In genomic region chr2:26359886-26360473, GRCh38 we compare ENCODE assay signal across 1 cellular context.
TF ChIP-seq lines count a peak whose summit lies in the region.

No MANE protein-coding gene starts in this region.

TF ChIP-seq in K562, 482 proteins besides CTCF, POLR2A, EP300 and RAD21 (continues in another document):
- TF ChIP-seq ARID3B (CRISPR knock-in tag; IDR thresholded peaks at IDR 0.05; ENCODE audit: borderline replicate concordance) = no peak
- TF ChIP-seq CAMTA2 (CRISPR knock-in tag; conservative IDR thresholded peaks at IDR 0.05) = no peak
- TF ChIP-seq REST (CRISPR knock-in tag; IDR thresholded peaks at IDR 0.05; ENCODE audit: low read depth) = no peak
- no peak for TF ChIP-seq TSC22D4 (tag; IDR thresholded peaks at IDR 0.05)
- peak; percentile 69 for TF ChIP-seq TCF3 (CRISPR knock-in tag; IDR thresholded peaks at IDR 0.05)
- no peak for TF ChIP-seq ATF7 (IDR thresholded peaks at IDR 0.05)
- peak; percentile 60 for TF ChIP-seq ARID1B (IDR thresholded peaks at IDR 0.05)
- no peak for TF ChIP-seq ZZZ3 (IDR thresholded peaks at IDR 0.05)
- no peak for TF ChIP-seq ZNF253 (CRISPR knock-in tag; conservative IDR thresholded peaks at IDR 0.05)
- TF ChIP-seq ETV5 (CRISPR knock-in tag; IDR thresholded peaks at IDR 0.05; ENCODE audit: low read depth) = no peak
- no peak for TF ChIP-seq CBX5 (IDR thresholded peaks at IDR 0.05; ENCODE audit: borderline replicate concordance, low read depth)
- no peak for TF ChIP-seq ZNF263 (CRISPR knock-in tag; IDR thresholded peaks at IDR 0.05; ENCODE audit: borderline replicate concordance)
- no peak for TF ChIP-seq NKRF (IDR thresholded peaks at IDR 0.05; ENCODE audit: borderline replicate concordance)
- TF ChIP-seq DEAF1 (CRISPR knock-in tag; IDR thresholded peaks at IDR 0.05) = no peak
- TF ChIP-seq GATAD2A (IDR thresholded peaks at IDR 0.05) = no peak
- no peak for TF ChIP-seq MYBL2 (IDR thresholded peaks at IDR 0.05; ENCODE audit: low read depth)
- TF ChIP-seq MYBL2 (CRISPR knock-in tag; IDR thresholded peaks at IDR 0.05; ENCODE audit: borderline replicate concordance) = no peak
- no peak for TF ChIP-seq SRSF1 (IDR thresholded peaks at IDR 0.05; ENCODE audit: low read depth, low read length)
- TF ChIP-seq FOSL1 (tag; conservative IDR thresholded peaks at IDR 0.05) = no peak
- no peak for TF ChIP-seq CEBPZ (IDR thresholded peaks at IDR 0.05; ENCODE audit: borderline replicate concordance, low read depth, low read length)
- TF ChIP-seq DACH1 (IDR thresholded peaks at IDR 0.05; ENCODE audit: partially characterized antibody) = peak; percentile 12
- TF ChIP-seq CBFA2T2 (conservative IDR thresholded peaks at IDR 0.05) = peak; percentile 54
- TF ChIP-seq ZNF583 (CRISPR knock-in tag; IDR thresholded peaks at IDR 0.05) = no peak
- TF ChIP-seq GTF2A2 (tag; IDR thresholded peaks at IDR 0.05) = no peak
- TF ChIP-seq COPS2 (conservative IDR thresholded peaks at IDR 0.05) = no peak
- TF ChIP-seq ZNF239 (CRISPR knock-in tag; IDR thresholded peaks at IDR 0.05) = no peak
- TF ChIP-seq POLR2AphosphoS2 (IDR thresholded peaks at IDR 0.05; ENCODE audit: low read length) = no peak
- no peak for TF ChIP-seq ADNP (tag; IDR thresholded peaks at IDR 0.05)
- no peak for TF ChIP-seq SUPT5H (IDR thresholded peaks at IDR 0.05)
- TF ChIP-seq NCOR1 (IDR thresholded peaks at IDR 0.05) = peak; percentile 35; the same call in 1 of the 2 replicates
- peak; percentile 68 for TF ChIP-seq TAL1 (IDR thresholded peaks at IDR 0.05)
- no peak for TF ChIP-seq CXXC5 (CRISPR knock-in tag; IDR thresholded peaks at IDR 0.05)
- no peak for TF ChIP-seq TGIF2 (CRISPR knock-in tag; IDR thresholded peaks at IDR 0.05)
- TF ChIP-seq ZKSCAN1 (IDR thresholded peaks at IDR 0.05; ENCODE audit: low read depth, low read length) = no peak
- no peak for TF ChIP-seq SFPQ (IDR thresholded peaks at IDR 0.05; ENCODE audit: low read depth, low read length)
- TF ChIP-seq MYNN (IDR thresholded peaks at IDR 0.05) = no peak
- no peak for TF ChIP-seq MYNN (CRISPR knock-in tag; IDR thresholded peaks at IDR 0.05)
- peak; percentile 72 for TF ChIP-seq TEAD4 (IDR thresholded peaks at IDR 0.05; ENCODE audit: low read length)
- no peak for TF ChIP-seq TEAD4 (CRISPR knock-in tag; IDR thresholded peaks at IDR 0.05; ENCODE audit: borderline replicate concordance)
- no peak for TF ChIP-seq MIER1 (IDR thresholded peaks at IDR 0.05; ENCODE audit: low read depth)
- TF ChIP-seq NR3C1 (CRISPR knock-in tag; IDR thresholded peaks at IDR 0.05) = no peak
- TF ChIP-seq ZNF316 (IDR thresholded peaks at IDR 0.05) = no peak
- no peak for TF ChIP-seq ZNF398 (CRISPR knock-in tag; IDR thresholded peaks at IDR 0.05)
- no peak for TF ChIP-seq CTCFL (IDR thresholded peaks at IDR 0.05; ENCODE audit: borderline replicate concordance, insufficient read depth, low read depth, low read length, poor library complexity, severe bottlenecking)
- no peak for TF ChIP-seq FOXJ2 (tag; IDR thresholded peaks at IDR 0.05)
- no peak for TF ChIP-seq ZNF740 (CRISPR knock-in tag; IDR thresholded peaks at IDR 0.05)
- no peak for TF ChIP-seq ZNF740 (tag; IDR thresholded peaks at IDR 0.05)
